15 cellular contexts compared by ENCODE assay signal in the genomic region with DNA sequence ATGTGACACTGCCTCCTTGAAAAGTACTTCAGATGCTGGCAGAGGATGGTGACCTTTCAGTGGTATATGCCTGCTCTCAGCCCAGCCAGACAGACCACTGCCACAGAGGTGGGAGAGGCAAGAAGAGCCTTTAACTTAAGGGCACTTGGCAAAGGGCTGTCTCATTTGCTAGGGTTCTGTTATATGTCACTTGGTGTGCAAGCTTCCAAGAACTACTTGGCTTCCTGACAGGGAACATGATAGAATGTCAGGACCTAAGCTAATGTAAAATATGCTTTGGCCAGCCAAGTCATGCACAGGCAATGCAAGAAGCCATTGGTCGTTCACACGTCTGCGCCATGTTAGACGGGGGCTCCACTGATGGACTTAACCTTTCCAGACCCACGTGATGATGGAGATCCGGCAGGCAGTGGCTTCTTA. TPM values are rescaled to one million over a fixed set of nuclear protein-coding genes. Genes with fewer than 3 reads are reported as not detected.
"Had no signal": no experiment of that assay in that cellular context is flagged by ENCODE, and none has a peak within 500 bp of the region (broad histone marks: within the 10 kb centered on the region; RNA-seq: fewer than 3 reads in every experiment).

No MANE protein-coding gene starts in this region.

- H3K27ac ChIP-seq: breast epithelium, left lung, SJSA1, tibial nerve had no signal

- H3K4me3 ChIP-seq: breast epithelium, left lung, SJSA1, tibial nerve had no signal

- H3K9me3 ChIP-seq: breast epithelium, left lung, SJSA1 had no signal

- DNase-seq: activated CD4-positive, alpha-beta T cell treated with anti-CD3 and anti-CD28 coated beads, Interleukin-2, amount 50 U/mL, for 4 hours; activated CD4-positive, CD25-positive, alpha-beta regulatory T cell treated with anti-CD3 and anti-CD28 coated beads, Interleukin-2, amount 50 U/mL, for 72 hours; activated effector memory CD4-positive, alpha-beta T cell treated with Interleukin-2 at 50 U/mL for 16 hours; activated T-cell treated with anti-CD3 and anti-CD28 coated beads, Interleukin-2, amount 50 U/mL, for 24 hours; aorta; cortex of kidney; effector CD8-positive, alpha-beta T cell; left lung; mesendoderm; small intestine; T-helper 9 cell had no signal

- H3K27me3 ChIP-seq: breast epithelium, SJSA1, tibial nerve had no signal

- ATAC-seq: left lung had no signal

- H3K4me1 ChIP-seq: breast epithelium, left lung, tibial nerve had no signal

- FAIRE-seq: small intestine had no signal

- H3K36me3 ChIP-seq: breast epithelium, left lung, tibial nerve had no signal

RNA-seq across cellular contexts. Expression of gene RBM20, which starts 54.7 kb away (rescaled TPM):
- total RNA-seq: osteoblast had no signal
